In genomic region chr10:97534746-97535367, GRCh38 we compare ENCODE assay signal across 9 cellular contexts. TPM values are rescaled to one million over a fixed set of nuclear protein-coding genes. Genes with fewer than 3 reads are reported as not detected.
DNase-seq lines count a peak whose midpoint lies in the region; ATAC-seq and TF ChIP-seq lines count a peak whose summit lies in the region.
"Had no signal": no experiment of that assay in that cellular context is flagged by ENCODE, and none has a peak within 500 bp of the region (broad histone marks: within the 10 kb centered on the region; RNA-seq: fewer than 3 reads in every experiment).

No MANE protein-coding gene starts in this region.

- no peaks in the 10 kb centered on the region for H3K36me3 Mint-ChIP-seq in stimulated activated memory B cell treated with anti-CD40 and anti-IgM and Interleukin-4, amounts not matched to agents 10 μg/mL and 1 μg/mL and 100 μg/mL, for 72 hours

- H3K4me1 Mint-ChIP-seq in stimulated activated memory B cell treated with anti-CD40 and anti-IgM and Interleukin-4, amounts not matched to agents 10 μg/mL and 1 μg/mL and 100 μg/mL, for 72 hours, result no peaks in the 10 kb centered on the region

- TF ChIP-seq CTCF in KMS-11 (conservative IDR thresholded peaks at IDR 0.05; ENCODE audit: low read depth, low read length) (peak; percentile 63), lower leg skin (IDR thresholded peaks at IDR 0.05) (no peak)

- no peaks in the 10 kb centered on the region for H3K9me3 Mint-ChIP-seq in stimulated activated memory B cell treated with anti-CD40 and anti-IgM and Interleukin-4, amounts not matched to agents 10 μg/mL and 1 μg/mL and 100 μg/mL, for 72 hours

- no peak overlapping the region for H3K4me2 ChIP-seq in KMS-11

- H3K79me2 ChIP-seq in KMS-11 (ENCODE audit: insufficient read depth, low read depth), result no peaks in the 10 kb centered on the region

- no peak overlapping the region for H2AFZ ChIP-seq in KMS-11 (ENCODE audit: low read depth)

- no peak overlapping the region for H3K27ac ChIP-seq in KMS-11

- H3K9ac ChIP-seq in KMS-11, result no peak overlapping the region

- H3K27me3 ChIP-seq in KMS-11 (ENCODE audit: insufficient read depth, low read depth), result no peaks in the 10 kb centered on the region

- no peak overlapping the region for H3K4me3 Mint-ChIP-seq in stimulated activated memory B cell treated with anti-CD40 and anti-IgM and Interleukin-4, amounts not matched to agents 10 μg/mL and 1 μg/mL and 100 μg/mL, for 72 hours

- no peaks in the 10 kb centered on the region for H3K36me3 ChIP-seq in KMS-11 (ENCODE audit: insufficient read depth)

- no peak for TF ChIP-seq POLR2A in lower leg skin (IDR thresholded peaks at IDR 0.05)

- H3K4me3 ChIP-seq in KMS-11 (IDR thresholded peaks at IDR 0.05; ENCODE audit: insufficient read depth, low read depth, low read length) (no peak overlapping the region), lower leg skin (ENCODE audit: low read depth, poor library complexity, severe bottlenecking) (no peak overlapping the region)

- peak; percentile 52 for ATAC-seq in stimulated activated memory B cell treated with anti-CD40 and anti-IgM and Interleukin-4, amounts not matched to agents 10 μg/mL and 1 μg/mL and 100 μg/mL, for 72 hours

- no peaks in the 10 kb centered on the region for H3K27me3 Mint-ChIP-seq in stimulated activated memory B cell treated with anti-CD40 and anti-IgM and Interleukin-4, amounts not matched to agents 10 μg/mL and 1 μg/mL and 100 μg/mL, for 72 hours

- no peak overlapping the region for H3K27ac Mint-ChIP-seq in stimulated activated memory B cell treated with anti-CD40 and anti-IgM and Interleukin-4, amounts not matched to agents 10 μg/mL and 1 μg/mL and 100 μg/mL, for 72 hours

- peaks cover 10% of the 10 kb centered on the region for H3K4me1 ChIP-seq in KMS-11 (ENCODE audit: low read depth, poor library complexity, severe bottlenecking)

- intact Hi-C loops in lower leg skin (cut with DNase I; ENCODE audit: low total_unique reads), result no loop called here

- 80 to 91% methylated on average over 6 of the region's 6 CpGs for WGBS in lower leg skin, 2 donors

- H4K20me1 ChIP-seq in KMS-11 (ENCODE audit: insufficient read depth), result no peaks in the 10 kb centered on the region

- DNase-seq in ELF-1 (ENCODE audit: low read depth, low spot score) (peak; percentile 82), iPS-NIHi11 (ENCODE audit: low spot score) (peak; percentile 82), lower leg skin (ENCODE audit: low spot score in 2 of 2) (no peak), GF-D8 (lab: John Stamatoyannopoulos, UW) (no peak), DMS79 treated with DMSO at 0.1 percent for 48 hours (lab: John Stamatoyannopoulos, UW) (no peak)
- DNase-seq in activated naive CD4-positive, alpha-beta T cell treated with Interleukin-2 at 50 U/mL for 16 hours, result peak; percentile 31

RNA-seq across cellular contexts. Expression of gene UBTD1, which starts 36.1 kb away (rescaled TPM):
- 10 to 100 TPM; 42.7 to 60.6 (median 59.6) TPM for total RNA-seq in lower leg skin

RNA-seq across cellular contexts. Expression of gene MMS19, which starts 36.6 kb away (rescaled TPM):
- total RNA-seq in lower leg skin, result 100 to 1,000 TPM; 103 to 142 (median 115) TPM

RNA-seq across cellular contexts. Expression of gene ANKRD2, which starts 37.7 kb away (rescaled TPM):
- 1 to 10 TPM; 3.6 to 5.5 (median 4.8) TPM for total RNA-seq in lower leg skin
- total RNA-seq: subcutaneous adipose tissue had no signal

RNA-seq across cellular contexts. Expression of gene HOGA1, which starts 49.3 kb away (rescaled TPM):
- total RNA-seq in lower leg skin, result 1 to 10 TPM; 1.3 to 3.6 (median 2.1) TPM

RNA-seq across cellular contexts. Expression of gene C10orf62, which starts 54.7 kb away (rescaled TPM):
- total RNA-seq in lower leg skin, result under 1 TPM in 1 of 4 donors, not detected in 3; 0.32 TPM

Comparison
In these comparisons a context has a peak if more than half of its experiments do, and no peak if none do; other contexts are left out.
1. DNase-seq: peak in ELF-1 (single experiment), activated naive CD4-positive, alpha-beta T cell treated with Interleukin-2 at 50 U/mL for 16 hours (single experiment) and iPS-NIHi11 (single experiment); none in lower leg skin (0 of 2), GF-D8 (single experiment) and DMS79 treated with DMSO at 0.1 percent for 48 hours (single experiment).